In the genomic region with DNA sequence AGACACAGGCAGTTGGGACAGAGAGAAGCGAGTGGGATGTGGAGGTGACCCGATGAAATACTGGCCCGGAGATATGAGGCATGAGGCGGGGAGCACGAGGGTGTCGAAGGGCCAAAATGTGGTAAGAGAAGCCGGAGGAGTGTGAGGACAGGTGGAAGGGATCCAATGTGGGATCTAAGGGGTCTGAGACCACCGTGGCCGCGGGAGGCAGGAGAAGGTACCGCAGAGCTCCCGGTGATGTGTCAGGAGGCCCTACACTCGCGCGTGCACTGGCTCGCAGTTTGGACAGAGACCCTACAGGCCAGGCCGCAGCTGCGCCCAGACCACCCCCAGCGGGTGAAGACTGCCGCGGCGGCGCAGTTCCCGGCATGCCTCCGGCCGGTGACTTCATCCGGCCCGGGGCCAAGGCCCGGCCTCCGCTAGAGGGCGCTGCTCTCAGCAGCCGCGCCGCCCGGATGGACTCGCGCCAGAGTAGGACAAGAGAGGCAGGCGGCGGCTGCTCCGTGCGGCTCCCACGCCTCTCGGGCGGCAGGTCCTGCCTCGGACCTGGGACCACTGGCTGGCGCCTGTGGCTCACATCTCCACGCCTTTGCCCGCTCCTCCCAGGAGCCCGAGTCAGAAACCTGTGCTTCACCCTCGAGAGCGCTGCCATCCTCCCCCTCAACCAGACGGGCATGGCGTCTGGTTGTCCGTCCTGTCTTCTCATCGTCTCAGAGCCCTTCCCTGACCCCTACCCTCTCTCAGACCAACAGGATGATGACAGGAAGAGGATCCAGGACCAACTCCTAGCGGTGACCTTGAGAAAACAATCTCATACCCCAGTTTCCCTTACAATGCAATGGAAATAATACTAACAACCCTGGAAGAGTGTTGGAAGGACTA, we compare ENCODE assay signal across 8 cellular contexts. TPM values are rescaled to one million over a fixed set of nuclear protein-coding genes. Genes with fewer than 3 reads are reported as not detected.
DNase-seq lines count a peak whose midpoint lies in the region; ATAC-seq and FAIRE-seq lines count a peak whose summit lies in the region.

No MANE protein-coding gene starts in this region.

- H3K36me3 Mint-ChIP-seq in naive thymus-derived CD4-positive, alpha-beta T cell, result no peaks in the 10 kb centered on the region
- no peaks in the 10 kb centered on the region for H3K36me3 Mint-ChIP-seq in stimulated activated naive B cell treated with anti-CD40 and anti-IgM and Interleukin-4, amounts not matched to agents 10 μg/mL and 1 μg/mL and 100 μg/mL, for 72 hours

- H3K9me3 ChIP-seq in naive thymus-derived CD4-positive, alpha-beta T cell (ENCODE audit: control insufficient read depth in 2 of 3, low read length in 3 of 3), result no peaks in the 10 kb centered on the region

- H3K9me3 Mint-ChIP-seq in naive thymus-derived CD4-positive, alpha-beta T cell, result peaks cover 0 to 1% (median 0%) of the 10 kb centered on the region in 11 donors
- H3K9me3 Mint-ChIP-seq in stimulated activated naive B cell treated with anti-CD40 and anti-IgM and Interleukin-4, amounts not matched to agents 10 μg/mL and 1 μg/mL and 100 μg/mL, for 72 hours, result no peaks in the 10 kb centered on the region

- DNase-seq in DMS 273 treated with DMSO at 0.1 percent for 48 hours (lab: John Stamatoyannopoulos, UW) (peak; percentile 51), HTR-8/SVneo (ENCODE audit: insufficient read length, low spot score) (peak; percentile 91), OCI-M2 (lab: John Stamatoyannopoulos, UW; ENCODE audit: unreplicated experiment) (peak; percentile 83), fibroblast of gingiva (ENCODE audit: low read depth) (peak; percentile 77)
- peak; percentile 95 to 96 for DNase-seq in activated T-cell treated with anti-CD3 and anti-CD28 coated beads, Interleukin-2, amount 50 U/mL, for 48 hours
- DNase-seq in naive thymus-derived CD4-positive, alpha-beta T cell, result peak; percentile 78 to 97 (median 89)
- DNase-seq in stimulated activated naive B cell treated with anti-CD40 and anti-IgM and Interleukin-4, amounts not matched to agents 10 μg/mL and 1 μg/mL and 100 μg/mL, for 72 hours, result peak; percentile 87

- peak overlapping the region; percentile 79 for H3K4me3 ChIP-seq in naive thymus-derived CD4-positive, alpha-beta T cell (ENCODE audit: low read length)

- peak; percentile 80 for ATAC-seq in GM21367 (IDR thresholded peaks at IDR 0.05; ENCODE audit: unreplicated experiment)
- ATAC-seq in naive thymus-derived CD4-positive, alpha-beta T cell, result peak; percentile 97
- peak; percentile 95 to 97 for ATAC-seq in stimulated activated naive B cell treated with anti-CD40 and anti-IgM and Interleukin-4, amounts not matched to agents 10 μg/mL and 1 μg/mL and 100 μg/mL, for 72 hours (replicated peaks)

- peaks cover 14 to 34% (median 26%) of the 10 kb centered on the region in 7 donors for H3K4me1 Mint-ChIP-seq in naive thymus-derived CD4-positive, alpha-beta T cell
- peaks cover 22 to 32% of the 10 kb centered on the region in 2 donors for H3K4me1 Mint-ChIP-seq in stimulated activated naive B cell treated with anti-CD40 and anti-IgM and Interleukin-4, amounts not matched to agents 10 μg/mL and 1 μg/mL and 100 μg/mL, for 72 hours

- no peaks in the 10 kb centered on the region for H3K27me3 ChIP-seq in naive thymus-derived CD4-positive, alpha-beta T cell (ENCODE audit: control insufficient read depth in 2 of 2, insufficient read depth in 2 of 2, low read length in 2 of 2)

- H3K27ac Mint-ChIP-seq in naive thymus-derived CD4-positive, alpha-beta T cell, result peak overlapping the region; percentile 93 to 99 (median 96)
- peak overlapping the region; percentile 94 for H3K27ac Mint-ChIP-seq in stimulated activated naive B cell treated with anti-CD40 and anti-IgM and Interleukin-4, amounts not matched to agents 10 μg/mL and 1 μg/mL and 100 μg/mL, for 72 hours

- POLR2A ChIA-PET in naive thymus-derived CD4-positive, alpha-beta T cell (lab: Charles Lee), result interaction anchor here (0.6 to 8.3 kb wide), 16 partner anchors 9 to 172 kb away, joined by 3 to 102 read pairs (median 3); a partner anchor contains a TSS

- CTCF ChIA-PET in naive thymus-derived CD4-positive, alpha-beta T cell (lab: Charles Lee), result interaction anchor here (0.6 to 10.1 kb wide), 12 partner anchors 23 to 248 kb away, joined by 3 to 310 read pairs (median 4); a partner anchor contains a TSS

- peak overlapping the region; percentile 88 to 93 (median 90) for H3K4me3 Mint-ChIP-seq in naive thymus-derived CD4-positive, alpha-beta T cell
- H3K4me3 Mint-ChIP-seq in stimulated activated naive B cell treated with anti-CD40 and anti-IgM and Interleukin-4, amounts not matched to agents 10 μg/mL and 1 μg/mL and 100 μg/mL, for 72 hours, result peak overlapping the region; percentile 85 to 86

- intact Hi-C loops in naive thymus-derived CD4-positive, alpha-beta T cell (cut with micrococcal nuclease), result loop anchor here (1.0 to 10.0 kb wide), 11 partner anchors 25 to 323 kb away; a partner anchor contains a TSS

- peaks cover 0 to 3% of the 10 kb centered on the region in 2 donors for H3K4me1 ChIP-seq in naive thymus-derived CD4-positive, alpha-beta T cell (ENCODE audit: control insufficient read depth in 2 of 2, insufficient read depth in 2 of 2, low read length in 2 of 2)

- FAIRE-seq in HTR-8/SVneo (lab: Jason Lieb, UNC), result peak; percentile 4

- no peaks in the 10 kb centered on the region for H3K36me3 ChIP-seq in naive thymus-derived CD4-positive, alpha-beta T cell (ENCODE audit: control insufficient read depth in 2 of 3, insufficient read depth in 3 of 3, low read length in 3 of 3)

- H3K27ac ChIP-seq in naive thymus-derived CD4-positive, alpha-beta T cell (ENCODE audit: low read depth, low read length), result peak overlapping the region; percentile 90

- no peaks in the 10 kb centered on the region for H3K27me3 Mint-ChIP-seq in naive thymus-derived CD4-positive, alpha-beta T cell
- no peaks in the 10 kb centered on the region for H3K27me3 Mint-ChIP-seq in stimulated activated naive B cell treated with anti-CD40 and anti-IgM and Interleukin-4, amounts not matched to agents 10 μg/mL and 1 μg/mL and 100 μg/mL, for 72 hours

RNA-seq across cellular contexts. Expression of a gene that starts 35.4 kb away (rescaled TPM):
- 100 to 1,000 TPM; 124 to 213 (median 130) TPM for total RNA-seq in naive thymus-derived CD4-positive, alpha-beta T cell
- 100 to 1,000 TPM in 1 of 2 donors, 10 to 100 TPM in 1; 84.6 to 150 TPM for polyA plus RNA-seq in naive thymus-derived CD4-positive, alpha-beta T cell

RNA-seq across cellular contexts. Expression of a gene that starts 43.2 kb away (rescaled TPM):
- total RNA-seq in naive thymus-derived CD4-positive, alpha-beta T cell, result 100 to 1,000 TPM; 145 to 214 (median 184) TPM
- polyA plus RNA-seq in naive thymus-derived CD4-positive, alpha-beta T cell, result 100 to 1,000 TPM; 320 to 343 TPM

RNA-seq across cellular contexts. Expression of a gene that starts 47.1 kb away (rescaled TPM):
- total RNA-seq in naive thymus-derived CD4-positive, alpha-beta T cell, result under 1 TPM in 3 of 5 experiments, not detected in 2; 0.14 to 0.99 (median 0.27) TPM
- polyA plus RNA-seq in naive thymus-derived CD4-positive, alpha-beta T cell, result under 1 TPM; 0.09 to 0.64 TPM

RNA-seq across cellular contexts. Expression of a gene that starts 55.4 kb away (rescaled TPM):
- under 1 TPM in 3 of 5 experiments, not detected in 2; 0.37 to 0.73 (median 0.38) TPM for total RNA-seq in naive thymus-derived CD4-positive, alpha-beta T cell
- under 1 TPM in 1 of 2 donors, not detected in 1; 0.19 TPM for polyA plus RNA-seq in naive thymus-derived CD4-positive, alpha-beta T cell

Comparison
In these comparisons a context has a peak if more than half of its experiments do, and no peak if none do; other contexts are left out.
1. Peak in every context shown above with its lines: DNase-seq, ATAC-seq, H3K4me3 ChIP-seq and H3K27ac ChIP-seq.